Comparison of ENCODE assay signal across 9 cellular contexts in the genomic region with DNA sequence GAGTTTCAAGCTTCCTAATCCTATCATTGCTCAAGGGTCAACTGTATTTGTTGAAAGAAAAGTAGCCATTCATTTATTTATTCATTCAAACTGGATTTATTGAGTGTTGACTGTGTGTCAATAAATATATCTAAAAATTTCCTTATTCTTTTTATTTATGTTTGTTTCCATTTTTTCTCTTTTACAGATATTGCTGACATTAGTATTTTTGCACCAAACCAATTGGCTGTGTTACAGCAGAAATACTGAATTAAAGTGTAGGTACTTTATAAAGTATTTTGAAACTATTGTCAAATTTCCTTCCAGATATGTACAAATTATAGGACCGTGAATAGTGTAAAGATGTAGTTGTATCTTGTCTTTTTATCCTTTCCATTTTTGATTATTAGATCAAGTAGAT.
"Had no signal": no experiment of that assay in that cellular context is flagged by ENCODE, and none has a peak within 500 bp of the region (broad histone marks: within the 10 kb centered on the region; RNA-seq: fewer than 3 reads in every experiment).

No MANE protein-coding gene starts in this region.

- H3K4me1 ChIP-seq: HAP-1 had no signal

- H3K27ac Mint-ChIP-seq: HFFc6, IgD-negative memory B cell had no signal

- H3K27me3 Mint-ChIP-seq: IgD-negative memory B cell had no signal

- H2AFZ ChIP-seq: GM23248 had no signal

- H3K36me3 ChIP-seq: HAP-1 had no signal

- H3K9ac ChIP-seq: GM23248 had no signal

- H3K9me3 ChIP-seq: HAP-1 had no signal

- ATAC-seq: HCT116 had no signal

- DNase-seq: GM23248, GOT3, H7, HFFc6, KG1 had no signal

- H3K4me3 ChIP-seq: GM23248, HAP-1 had no signal

- H3K36me3 Mint-ChIP-seq: IgD-negative memory B cell had no signal

- H3K27ac ChIP-seq: GM23248, HL-60 had no signal

- H3K4me3 Mint-ChIP-seq: HFFc6, IgD-negative memory B cell had no signal
